27 cellular contexts compared by ENCODE assay signal in the genomic region with DNA sequence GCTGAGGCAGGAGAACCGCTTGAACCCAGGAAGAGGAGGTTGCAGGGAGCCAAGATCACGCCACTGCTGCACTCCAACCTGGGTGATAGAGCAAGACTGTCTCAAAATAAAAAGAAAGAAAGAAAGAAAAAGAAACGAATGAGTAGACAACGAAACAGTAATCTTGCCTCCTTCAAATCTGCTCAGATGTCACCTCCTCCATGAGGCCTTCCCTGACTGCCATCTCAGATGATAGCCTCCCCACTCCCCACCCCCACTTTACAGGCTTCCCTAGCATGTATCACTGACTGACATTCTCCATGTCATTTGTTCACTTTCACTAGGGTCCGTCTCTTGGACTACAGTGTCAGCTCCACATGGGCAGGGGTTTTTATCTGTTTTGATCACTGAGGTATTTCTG. TPM values are rescaled to one million over a fixed set of nuclear protein-coding genes. Genes with fewer than 3 reads are reported as not detected.
"Had no signal": no experiment of that assay in that cellular context is flagged by ENCODE, and none has a peak within 500 bp of the region (broad histone marks: within the 10 kb centered on the region; RNA-seq: fewer than 3 reads in every experiment).

No MANE protein-coding gene starts in this region.

- H3K4me1 Mint-ChIP-seq: IgD-negative memory B cell had no signal

- H3K9me3 Mint-ChIP-seq: IgD-negative memory B cell had no signal

- DNase-seq: KBM-7, MV-4-11, NCI-H1048, NCI-H1105, NCI-H1417, NCI-H1436 treated with DMSO at 0.1 percent for 48 hours, NCI-H1694, NCI-H187 treated with DMSO at 0.1 percent for 48 hours, NCI-H2029 treated with DMSO at 0.1 percent for 48 hours, NCI-H2171, NCI-H226, NCI-H446, NCI-H510A, NCI-H524 treated with DMSO at 0.1 percent for 48 hours, NCI-H69, NCI-H774, Right ventricle myocardium superior, RPMI8226, SIG-M5, SK-N-SH, SW 1271 had no signal

- H3K4me2 ChIP-seq: SK-N-SH had no signal

- H3K9me3 ChIP-seq: SK-N-SH had no signal

- FAIRE-seq: RCC 7860 had no signal

- H3K9ac ChIP-seq: SK-N-SH had no signal

- H3K36me3 Mint-ChIP-seq: IgD-negative memory B cell had no signal

RNA-seq across cellular contexts. Expression of a gene that starts 36.4 kb away (rescaled TPM):
- total RNA-seq: HT1080, LHCN-M2, MCF 10A, Right ventricle myocardium superior, SK-MEL-5 had no signal
- polyA plus RNA-seq: SK-N-SH had no signal
